ENCODE assay signal across 1 cellular context in the genomic region with DNA sequence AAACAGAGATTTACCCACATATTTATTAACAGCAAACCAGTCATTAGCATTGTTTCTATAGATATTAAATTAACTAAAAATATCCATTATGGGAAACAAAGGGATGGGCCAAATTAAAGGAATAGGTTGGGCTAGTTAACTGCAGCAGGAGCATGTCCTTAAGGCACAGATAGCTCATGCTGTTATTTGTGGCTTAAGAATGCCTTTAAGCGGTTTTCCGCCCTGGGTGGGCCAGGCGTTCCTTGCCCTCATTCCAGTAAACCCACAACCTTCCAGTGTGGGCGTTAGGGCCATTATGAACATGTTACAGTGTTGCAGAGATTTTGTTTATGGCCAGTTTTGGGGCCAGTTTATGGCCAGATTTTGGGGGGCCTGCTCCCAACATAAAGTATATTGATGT. TPM values are rescaled to one million over a fixed set of nuclear protein-coding genes. Genes with fewer than 3 reads are reported as not detected.
"Had no signal": no experiment of that assay in that cellular context is flagged by ENCODE, and none has a peak within 500 bp of the region (broad histone marks: within the 10 kb centered on the region; RNA-seq: fewer than 3 reads in every experiment).

No MANE protein-coding gene starts in this region.

RNA-seq across cellular contexts. Expression of a gene that starts 51.1 kb away (rescaled TPM):
- total RNA-seq: T-helper 17 cell had no signal
